In genomic region chr20:1319051-1319450, GRCh38 we compare ENCODE assay signal across 20 cellular contexts.
"Had no signal": no experiment of that assay in that cellular context is flagged by ENCODE, and none has a peak within 500 bp of the region (broad histone marks: within the 10 kb centered on the region; RNA-seq: fewer than 3 reads in every experiment).

No MANE protein-coding gene starts in this region.

- H3K4me3 Mint-ChIP-seq: memory B cell; mesothelial cell of epicardium; natural killer cell treated with Interleukin-12 subunit alpha and Interleukin-12 subunit beta and Interleukin-15 and Interleukin-18, amount 100 ng/mL, for 72 hours had no signal

- ATAC-seq: heart left ventricle; lower lobe of right lung; natural killer cell treated with Interleukin-12 subunit alpha and Interleukin-12 subunit beta and Interleukin-15 and Interleukin-18, amount 100 ng/mL, for 72 hours; sciatic nerve had no signal

- H3K4me1 ChIP-seq: colonic mucosa, transverse colon had no signal

- H3K36me3 Mint-ChIP-seq: memory B cell; mesothelial cell of epicardium; natural killer cell treated with Interleukin-12 subunit alpha and Interleukin-12 subunit beta and Interleukin-15 and Interleukin-18, amount 100 ng/mL, for 72 hours had no signal

- H3K9me3 ChIP-seq: colonic mucosa, heart left ventricle, left ventricle myocardium inferior, lower lobe of right lung, spleen, stomach, thoracic aorta, transverse colon had no signal

- H3K4me1 Mint-ChIP-seq: memory B cell, mesothelial cell of epicardium had no signal

- H3K27ac Mint-ChIP-seq: memory B cell; mesothelial cell of epicardium; natural killer cell treated with Interleukin-12 subunit alpha and Interleukin-12 subunit beta and Interleukin-15 and Interleukin-18, amount 100 ng/mL, for 72 hours had no signal

- H3K9me3 Mint-ChIP-seq: memory B cell; mesothelial cell of epicardium; natural killer cell treated with Interleukin-12 subunit alpha and Interleukin-12 subunit beta and Interleukin-15 and Interleukin-18, amount 100 ng/mL, for 72 hours had no signal

- DNase-seq: colonic mucosa; dermis blood vessel endothelial cell; heart left ventricle; hypothalamus; islet precursor cell; left ventricle myocardium inferior; lower lobe of right lung; stimulated activated CD4-positive, alpha-beta T cell treated with anti-CD3 and anti-CD28 coated beads, Interleukin-15, amount 100 ng/mL, for 24 hours; stimulated activated CD4-positive, alpha-beta T cell treated with anti-CD3 and anti-CD28 coated beads, Interleukin-1b, Interleukin-23, amount 100 ng/mL, for 48 hours; stimulated activated CD4-positive, alpha-beta T cell treated with anti-CD3 and anti-CD28 coated beads, Interleukin-4, amount 100 ng/mL, for 24 hours; stimulated activated naive CD4-positive, alpha-beta T cell; stomach; substantia nigra; transverse colon had no signal

- H3K4me3 ChIP-seq: colonic mucosa, heart left ventricle, left ventricle myocardium inferior, lower lobe of right lung, spleen, stomach, thoracic aorta, transverse colon had no signal

- H3K36me3 ChIP-seq: colonic mucosa, heart left ventricle, left ventricle myocardium inferior, lower lobe of right lung, spleen, thoracic aorta, transverse colon had no signal

- H3K27ac ChIP-seq: colonic mucosa, left ventricle myocardium inferior, lower lobe of right lung, spleen, stomach, thoracic aorta, transverse colon had no signal

- H3K27me3 ChIP-seq: colonic mucosa, heart left ventricle, spleen, stomach, transverse colon had no signal

- H3K27me3 Mint-ChIP-seq: memory B cell had no signal
